18 cellular contexts compared by ENCODE assay signal in the genomic region with DNA sequence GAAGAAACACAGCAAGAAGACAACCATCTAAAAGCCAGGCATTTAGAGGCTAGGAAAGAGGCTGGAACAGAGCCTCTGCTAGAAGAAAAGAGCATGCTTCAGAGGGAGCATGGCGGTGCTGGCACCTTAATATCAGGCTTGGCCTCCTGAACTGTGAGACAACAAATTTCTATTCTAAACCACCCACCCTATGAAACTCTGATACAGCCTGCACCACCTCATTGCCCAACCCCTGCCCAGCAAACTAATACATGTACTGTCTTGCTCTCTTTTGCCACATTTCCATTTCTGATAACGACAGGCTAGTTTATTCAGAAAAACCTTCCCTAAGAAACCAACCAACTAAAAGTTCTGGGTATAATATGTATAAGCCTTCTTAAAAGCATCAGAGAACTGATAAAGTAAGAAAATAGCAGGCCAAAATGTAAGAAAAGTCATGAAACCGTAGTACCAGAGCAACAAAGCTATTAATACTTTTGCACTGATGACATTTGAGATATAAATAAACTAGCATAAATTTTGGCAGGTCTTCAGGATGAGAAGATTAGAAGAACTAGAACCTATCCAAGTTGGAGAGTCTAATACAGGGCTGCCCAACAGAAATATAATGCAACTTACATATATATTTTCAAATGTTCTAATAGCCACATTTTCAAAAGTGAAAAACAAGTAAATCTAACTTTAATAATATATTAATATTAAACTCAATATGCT.
"Had no signal": no experiment of that assay in that cellular context is flagged by ENCODE, and none has a peak within 500 bp of the region (broad histone marks: within the 10 kb centered on the region; RNA-seq: fewer than 3 reads in every experiment).

No MANE protein-coding gene starts in this region.

- H3K4me3 ChIP-seq: pancreas, prostate gland, right lobe of liver, stomach had no signal

- DNase-seq: cerebellar nuclear complex; effector memory CD8-positive, alpha-beta T cell; erythroblast; foreskin melanocyte; islet precursor cell; mammary epithelial cell; naive thymus-derived CD8-positive, alpha-beta T cell; nucleus accumbens; retina; right lobe of liver; stimulated activated CD4-positive, alpha-beta T cell treated with anti-CD3 and anti-CD28 coated beads, Interleukin-2, amount 100 ng/mL, for 24 hours; stimulated activated naive CD4-positive, alpha-beta T cell; stomach; substantia nigra; trophoblast cell had no signal

- H3K9me3 ChIP-seq: pancreas, prostate gland, right lobe of liver, stomach had no signal

- ATAC-seq: effector memory CD8-positive, alpha-beta T cell; left lobe of liver; naive thymus-derived CD8-positive, alpha-beta T cell; pancreas; right lobe of liver had no signal

- H3K27me3 ChIP-seq: pancreas, right lobe of liver, stomach had no signal

- H3K36me3 ChIP-seq: pancreas, prostate gland, right lobe of liver, stomach had no signal

- H3K4me1 ChIP-seq: pancreas, prostate gland, right lobe of liver, stomach had no signal

- H3K27ac ChIP-seq: pancreas, prostate gland, right lobe of liver, stomach had no signal
